Comparison of ENCODE assay signal across 20 cellular contexts in genomic region chr9:11045589-11045988, GRCh38.
"Had no signal": no experiment of that assay in that cellular context is flagged by ENCODE, and none has a peak within 500 bp of the region (broad histone marks: within the 10 kb centered on the region; RNA-seq: fewer than 3 reads in every experiment).

No MANE protein-coding gene starts in this region.

- H3K36me3 ChIP-seq: heart left ventricle, left ventricle myocardium inferior, lower lobe of right lung, tibial nerve, upper lobe of right lung, vagina had no signal

- H3K9me3 ChIP-seq: left ventricle myocardium inferior, lower lobe of right lung, psoas muscle, testis, tibial nerve, upper lobe of right lung, vagina had no signal

- H3K4me3 ChIP-seq: coronary artery, heart left ventricle, left ventricle myocardium inferior, lower lobe of right lung, psoas muscle, testis, tibial nerve, upper lobe of right lung, vagina had no signal

- H3K4me1 ChIP-seq: heart left ventricle, left ventricle myocardium inferior, lower lobe of right lung, psoas muscle, testis, tibial nerve, upper lobe of right lung, vagina had no signal

- H3K27ac ChIP-seq: coronary artery, heart left ventricle, left ventricle myocardium inferior, lower lobe of right lung, psoas muscle, testis, tibial nerve, upper lobe of right lung, vagina had no signal

- H3K27me3 ChIP-seq: heart left ventricle, testis, tibial nerve, upper lobe of right lung, vagina had no signal

- DNase-seq: effector CD4-positive, alpha-beta T cell; foreskin melanocyte; heart left ventricle; hippocampal formation; kidney; left cardiac atrium; left ventricle myocardium inferior; lower lobe of right lung; midbrain; psoas muscle; retina; stimulated activated CD4-positive, alpha-beta T cell treated with anti-CD3 and anti-CD28 coated beads, Interleukin-2, amount 100 ng/mL, for 24 hours; stimulated activated CD4-positive, alpha-beta T cell treated with anti-CD3 and anti-CD28 coated beads, Interleukin-4, amount 100 ng/mL, for 4 hours; stimulated activated naive B cell treated with anti-CD40 and anti-IgM and Interleukin-4, amounts not matched to agents 10 μg/mL and 1 μg/mL and 100 μg/mL, for 72 hours; stimulated activated naive CD8-positive, alpha-beta T cell treated with anti-CD3 and anti-CD28 coated beads, Interleukin-15, amount 100 ng/mL, for 72 hours; testis; upper lobe of right lung had no signal
